ENCODE assay signal across 8 cellular contexts in genomic region chr2:68837164-68837860, GRCh38. TPM values are rescaled to one million over a fixed set of nuclear protein-coding genes. Genes with fewer than 3 reads are reported as not detected.
DNase-seq lines count a peak whose midpoint lies in the region; ATAC-seq lines count a peak whose summit lies in the region.

No MANE protein-coding gene starts in this region.

- no peaks in the 10 kb centered on the region for H3K36me3 Mint-ChIP-seq in activated naive CD8-positive, alpha-beta T cell treated with anti-CD3 and anti-CD28 coated beads, Interleukin-2, amount 10 ng/mL, durations not matched to agents 7 days and 5 days

- no peaks in the 10 kb centered on the region for H3K4me1 ChIP-seq in iPS DF 6.9 (ENCODE audit: control insufficient read depth, insufficient read depth, low read length)

- peaks cover 12% of the 10 kb centered on the region for H3K4me1 Mint-ChIP-seq in activated naive CD8-positive, alpha-beta T cell treated with anti-CD3 and anti-CD28 coated beads, Interleukin-2, amount 10 ng/mL, durations not matched to agents 7 days and 5 days

- no peak overlapping the region for H3K4me3 Mint-ChIP-seq in activated naive CD8-positive, alpha-beta T cell treated with anti-CD3 and anti-CD28 coated beads, Interleukin-2, amount 10 ng/mL, durations not matched to agents 7 days and 5 days

- peaks cover 4% of the 10 kb centered on the region for H3K9me3 Mint-ChIP-seq in activated naive CD8-positive, alpha-beta T cell treated with anti-CD3 and anti-CD28 coated beads, Interleukin-2, amount 10 ng/mL, durations not matched to agents 7 days and 5 days

- H3K27ac Mint-ChIP-seq in activated naive CD8-positive, alpha-beta T cell treated with anti-CD3 and anti-CD28 coated beads, Interleukin-2, amount 10 ng/mL, durations not matched to agents 7 days and 5 days = peak overlapping the region; percentile 6

- H3K27me3 Mint-ChIP-seq in activated naive CD8-positive, alpha-beta T cell treated with anti-CD3 and anti-CD28 coated beads, Interleukin-2, amount 10 ng/mL, durations not matched to agents 7 days and 5 days = no peaks in the 10 kb centered on the region

- no peak overlapping the region for H3K27ac ChIP-seq in iPS DF 6.9 (ENCODE audit: low read length)

- no peak overlapping the region for H3K4me3 ChIP-seq in iPS DF 6.9 (ENCODE audit: low read length)

- no peaks in the 10 kb centered on the region for H3K9me3 ChIP-seq in iPS DF 6.9 (ENCODE audit: control insufficient read depth, insufficient read depth, low read length)

- H3K36me3 ChIP-seq in iPS DF 6.9 (ENCODE audit: control insufficient read depth, insufficient read depth, low read length) = no peaks in the 10 kb centered on the region

- DNase-seq in NCI-H82 (lab: John Stamatoyannopoulos, UW) (peak; percentile 8), NCI-H82 treated with DMSO at 0.1 percent for 48 hours (lab: John Stamatoyannopoulos, UW; ENCODE audit: unreplicated experiment) (no peak), SKM-1 treated with dmso at 0.1 percent for 144 hours (lab: John Stamatoyannopoulos, UW; ENCODE audit: unreplicated experiment) (peak; percentile 33), iPS DF 6.9 (ENCODE audit: low read depth, low spot score) (peak; percentile 50), DMS79 (lab: John Stamatoyannopoulos, UW) (no peak)
- peak; percentile 75 for DNase-seq in activated naive CD8-positive, alpha-beta T cell treated with anti-CD3 and anti-CD28 coated beads, Interleukin-2, amount 10 ng/mL, durations not matched to agents 7 days and 5 days
- peak; percentile 74 for DNase-seq in stimulated activated CD4-positive, alpha-beta T cell treated with anti-CD3 and anti-CD28 coated beads, Interleukin-4, amount 100 ng/mL, for 24 hours

- no CpG with 5 or more reads among the region's 15 CpGs for WGBS in iPS DF 6.9 (ENCODE audit: insufficient coverage, insufficient read length)

- POLR2A ChIA-PET in activated naive CD8-positive, alpha-beta T cell treated with anti-CD3 and anti-CD28 coated beads, Interleukin-2, amount 10 ng/mL, durations not matched to agents 7 days and 5 days (lab: Charles Lee) = interaction anchor here (0.6 kb wide), 2 partner anchors 20 to 666 kb away, joined by 4 read pairs; no protein-coding TSS in a partner anchor

- peak; percentile 73 for ATAC-seq in activated naive CD8-positive, alpha-beta T cell treated with anti-CD3 and anti-CD28 coated beads, Interleukin-2, amount 10 ng/mL, durations not matched to agents 7 days and 5 days (ENCODE audit: low read depth)
- no peak for ATAC-seq in HG03469 (IDR thresholded peaks at IDR 0.05; ENCODE audit: unreplicated experiment)

- H3K27me3 ChIP-seq in iPS DF 6.9 (ENCODE audit: control insufficient read depth, insufficient read depth, low read length) = no peaks in the 10 kb centered on the region

RNA-seq across cellular contexts. Expression of gene BMP10, which starts 33.9 kb away (rescaled TPM):
- total RNA-seq in activated naive CD8-positive, alpha-beta T cell treated with anti-CD3 and anti-CD28 coated beads, Interleukin-2, amount 10 ng/mL, durations not matched to agents 7 days and 5 days = not detected

Comparison
In these comparisons a context has a peak if more than half of its experiments do, and no peak if none do; other contexts are left out.
1. DNase-seq: peak in NCI-H82 (single experiment), SKM-1 treated with dmso at 0.1 percent for 144 hours (single experiment), activated naive CD8-positive, alpha-beta T cell treated with anti-CD3 and anti-CD28 coated beads, Interleukin-2, amount 10 ng/mL, durations not matched to agents 7 days and 5 days (single experiment), iPS DF 6.9 (single experiment) and stimulated activated CD4-positive, alpha-beta T cell treated with anti-CD3 and anti-CD28 coated beads, Interleukin-4, amount 100 ng/mL, for 24 hours (single experiment); none in NCI-H82 treated with DMSO at 0.1 percent for 48 hours (single experiment) and DMS79 (single experiment).